ENCODE assay signal across 8 cellular contexts in the genomic region with DNA sequence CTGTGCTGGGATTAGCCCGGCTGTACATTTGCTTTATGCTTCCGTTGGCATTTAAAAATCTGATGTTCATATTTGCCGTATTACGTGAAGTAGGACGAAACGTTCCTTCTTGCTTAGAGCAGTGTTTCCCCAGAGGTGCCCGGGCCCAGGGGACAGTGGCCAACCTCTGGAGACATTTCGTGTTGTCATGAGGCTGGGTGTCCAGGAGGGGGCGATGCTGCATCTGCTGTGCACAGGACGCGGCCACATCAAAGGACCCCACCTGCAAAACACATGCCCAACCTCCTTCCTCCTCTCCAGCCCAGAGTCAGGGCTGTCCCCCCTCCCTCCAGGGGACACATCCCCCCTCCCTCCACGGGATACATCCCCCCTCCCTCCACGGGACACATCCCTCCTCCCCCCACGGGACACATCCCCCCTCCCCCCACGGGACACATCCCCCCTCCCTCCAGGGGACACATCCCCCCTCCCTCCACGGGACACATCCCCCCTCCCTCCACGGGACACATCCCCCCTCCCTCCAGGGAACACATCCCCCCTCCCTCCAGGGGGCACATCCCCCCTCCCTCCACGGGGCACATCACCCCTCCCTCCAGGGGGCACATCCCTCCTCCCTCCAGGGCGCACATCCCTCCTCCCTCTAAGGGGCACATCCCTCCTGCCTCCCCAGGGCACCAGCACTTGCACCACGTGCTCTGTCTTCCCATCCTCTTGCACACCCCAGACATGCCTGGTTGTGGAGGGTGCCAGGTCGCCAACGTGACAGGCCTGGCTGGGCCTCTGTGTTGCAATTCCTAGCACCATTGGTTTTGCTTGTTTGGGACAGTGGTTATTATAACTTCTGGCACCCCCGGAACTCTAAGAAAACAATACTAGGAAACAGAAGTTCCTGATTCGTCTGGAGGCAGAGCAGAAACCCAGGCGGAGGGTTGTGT. TPM values are rescaled to one million over a fixed set of nuclear protein-coding genes. Genes with fewer than 3 reads are reported as not detected.
A peak's percentile ranks its signal among the peaks of the same experiment; 100 is the strongest.
DNase-seq lines count a peak whose midpoint lies in the region; ATAC-seq, FAIRE-seq and TF ChIP-seq lines count a peak whose summit lies in the region.

No MANE protein-coding gene starts in this region.

- POLR2A ChIA-PET in HEK293T (lab: Yijun Ruan, JAX) (no interaction called here), HepG2 (lab: Yijun Ruan, JAX) (no interaction called here)

- no TSS peak for BruUV-seq in HepG2 (replicated peaks; lab: Mats Ljungman, UMichigan)

- CTCF ChIA-PET in HEK293T (lab: Yijun Ruan, JAX) (interaction anchor here (0.5 kb wide), 1 partner anchor 87 kb away, joined by 3 read pairs; no protein-coding TSS in a partner anchor), HepG2 (lab: Yijun Ruan, JAX; ENCODE audit: low intra/inter-chr PET ratio, low total read pairs) (interaction anchor here (0.7 to 1.7 kb wide), 3 partner anchors 87 to 409 kb away, joined by 4 to 12 read pairs (median 6); no protein-coding TSS in a partner anchor)

- H3K9me3 ChIP-seq in HepG2 (ENCODE audit: low read length): no peaks in the 10 kb centered on the region

- no peaks in the 10 kb centered on the region for H3K79me2 ChIP-seq in HepG2 (ENCODE audit: insufficient read depth, low read length)

- WGBS in HepG2 (ENCODE audit: low lambda C conversion rate): 15% methylated on average over 18 of the region's 25 CpGs

- ATAC-seq in HepG2 (peak; percentile 61), HG02571 (IDR thresholded peaks at IDR 0.05; ENCODE audit: unreplicated experiment) (no peak)

- no peaks in the 10 kb centered on the region for H3K36me3 ChIP-seq in HepG2 (replicated peaks in 1 of 2; ENCODE audit: control insufficient read depth in 1 of 2, insufficient read depth in 2 of 2, low read length in 2 of 2)

- H3K4me3 ChIP-seq in coronary artery: no peak overlapping the region
- H3K4me3 ChIP-seq in HepG2 (replicated peaks in 1 of 3; ENCODE audit: insufficient read depth in 1 of 3, low read depth in 2 of 3, low read length in 3 of 3): no peak overlapping the region

- in situ Hi-C loops in HepG2 (cut with HindIII; ENCODE audit: extremely low pct_ligation_motif_present, low pct_unique_long_range_greater_than_20kb): loop anchor here (5.0 kb wide), 1 partner anchor 85 kb away; no protein-coding TSS in a partner anchor

- no peak overlapping the region for H2AFZ ChIP-seq in HepG2 (ENCODE audit: low read length)

- TF ChIP-seq EP300 in HepG2 (IDR thresholded peaks at IDR 0.05; ENCODE audit: low read depth in 2 of 2, low read length in 2 of 2) (no peak), HepG2 (CRISPR knock-in tag; IDR thresholded peaks at IDR 0.05; ENCODE audit: borderline replicate concordance) (no peak)

- FAIRE-seq in HepG2 (lab: Jason Lieb, UNC): peak; percentile 79

- TF ChIP-seq POLR2A in HepG2 (IDR thresholded peaks at IDR 0.05; ENCODE audit: insufficient read depth in 1 of 2, low read depth in 2 of 2, low read length in 2 of 2): no peak

- TF ChIP-seq RAD21 in HepG2 (CRISPR knock-in tag; IDR thresholded peaks at IDR 0.05): peak; percentile 87

- H3K4me1 ChIP-seq in HepG2 (ENCODE audit: insufficient read depth, low read length): peaks cover 12% of the 10 kb centered on the region; the same call in 1 of the 2 replicates

- no peak overlapping the region for H3K9ac ChIP-seq in HepG2 (ENCODE audit: insufficient read depth, low read depth, low read length)

- intact Hi-C loops in HepG2 (cut with micrococcal nuclease; ENCODE audit: unreplicated experiment): loop anchor here (2.0 kb wide), 1 partner anchor 88 kb away; no protein-coding TSS in a partner anchor

- no peaks in the 10 kb centered on the region for H4K20me1 ChIP-seq in HepG2 (ENCODE audit: insufficient read depth, low read length)

- peaks cover 9 to 19% of the 10 kb centered on the region in 2 experiments; a peak in 4 of 5 replicates for H3K27me3 ChIP-seq in HepG2 (ENCODE audit: control insufficient read depth in 1 of 2, insufficient read depth in 2 of 2, low read length in 2 of 2)

- H3K4me2 ChIP-seq in HepG2 (ENCODE audit: low read depth, low read length): no peak overlapping the region

- H3K27ac ChIP-seq in coronary artery: peak overlapping the region; percentile 54 to 83
- H3K27ac ChIP-seq in HepG2 (ENCODE audit: extremely low read length, insufficient read depth, low read length): no peak overlapping the region

- DNase-seq in D341Med (ENCODE audit: low spot score) (peak; percentile 88), HEK293T (ENCODE audit: extremely low spot score) (peak; percentile 67), NCI-H2196 treated with DMSO at 0.1 percent for 48 hours (lab: John Stamatoyannopoulos, UW; ENCODE audit: unreplicated experiment) (peak; percentile 67), coronary artery (ENCODE audit: low spot score) (peak; percentile 91), HepG2 (ENCODE audit: low spot score) (peak; percentile 76)
- peak; percentile 92 for DNase-seq in activated CD4-positive, alpha-beta T cell treated with anti-CD3 and anti-CD28 coated beads for 48 hours
- peak; percentile 70 to 85 (median 73) for DNase-seq in stimulated activated CD4-positive, alpha-beta T cell treated with anti-CD3 and anti-CD28 coated beads, TNF-alpha, amount 100 ng/mL, for 24 hours (ENCODE audit: low read depth in 3 of 3)

- TF ChIP-seq CTCF in coronary artery (IDR thresholded peaks at IDR 0.05) (peak; percentile 67), HepG2 (CRISPR knock-in tag; IDR thresholded peaks at IDR 0.05) (peak; percentile 89)

TF ChIP-seq in HEK293T, 16 proteins besides CTCF, POLR2A, EP300 and RAD21:
- TF ChIP-seq NFRKB (IDR thresholded peaks at IDR 0.05): no peak
- no peak for TF ChIP-seq FOXK2 (IDR thresholded peaks at IDR 0.05)
- no peak for TF ChIP-seq HDGF (IDR thresholded peaks at IDR 0.05; ENCODE audit: borderline replicate concordance)
- no peak for TF ChIP-seq FOXM1 (IDR thresholded peaks at IDR 0.05; ENCODE audit: borderline replicate concordance)
- TF ChIP-seq LEF1 (IDR thresholded peaks at IDR 0.05; ENCODE audit: borderline replicate concordance): no peak

TF ChIP-seq in HepG2, 621 proteins besides CTCF, POLR2A, EP300 and RAD21 (continues in another document):
- TF ChIP-seq PTBP1 (IDR thresholded peaks at IDR 0.05; ENCODE audit: low read depth, low read length, poor library complexity, severe bottlenecking) (no peak), MAF1 (CRISPR knock-in tag; IDR thresholded peaks at IDR 0.05; ENCODE audit: borderline replicate concordance) (no peak), FOXK1 (CRISPR knock-in tag; IDR thresholded peaks at IDR 0.05; ENCODE audit: borderline replicate concordance, low read depth) (peak; percentile 35; the same call in 1 of the 2 replicates), TCF7 (IDR thresholded peaks at IDR 0.05; ENCODE audit: low read depth) (peak; percentile 94), MYC (CRISPR knock-in tag; IDR thresholded peaks at IDR 0.05; ENCODE audit: borderline replicate concordance) (peak; percentile 22; the same call in 1 of the 2 replicates)

RNA-seq across cellular contexts. Expression of gene GAS6, which starts 46.7 kb away (rescaled TPM):
- 0.09 and 0.11 TPM in 2 replicates for total RNA-seq in HepG2 (2016; rRNA removed; fragmentation: Illumina TruSeq; extraction: Trizol)
- total RNA-seq in HepG2 (2016; cell fraction: cytosol; rRNA removed; fragmentation: Illumina TruSeq; extraction: Trizol; ENCODE audit: low read depth): 0.09 TPM in 1 of 2 replicates, not detected in the other
- 0.09 TPM in 1 of 2 replicates, not detected in the other for total RNA-seq in HepG2 (2016; cell fraction: insoluble cytoplasmic fraction; rRNA removed; fragmentation: Illumina TruSeq; extraction: Trizol)
- total RNA-seq in HepG2 (2016; cell fraction: membrane; rRNA removed; fragmentation: Illumina TruSeq; extraction: Trizol): 0.19 and 0.21 TPM in 2 replicates
- 0.28 TPM in 1 of 2 replicates, not detected in the other for total RNA-seq in HepG2 (2016; cell fraction: nucleus; rRNA removed; fragmentation: Illumina TruSeq; extraction: Trizol)
- 0.21 and 0.24 TPM in 2 replicates for polyA plus RNA-seq in HepG2 (2011; rRNA removed)
- polyA plus RNA-seq in HepG2 (2011; cell fraction: cytosol; rRNA removed): 0.14 and 0.34 TPM in 2 replicates
- polyA plus RNA-seq in HepG2 (2011; cell fraction: nucleus; rRNA removed): 0.57 and 0.93 TPM in 2 replicates
- 0.13 and 0.23 TPM in 2 replicates for polyA plus RNA-seq in HepG2 (2012)
- 0.05 and 0.14 TPM in 2 replicates for polyA plus RNA-seq in HepG2 (2016; cell fraction: cytosol; fragmentation: Illumina TruSeq; extraction: Trizol; ENCODE audit: low read depth)
- 0.09 and 0.13 TPM in 2 replicates for polyA plus RNA-seq in HepG2 (2016; cell fraction: insoluble cytoplasmic fraction; fragmentation: Illumina TruSeq; extraction: Trizol; ENCODE audit: low read depth)
- 0.15 and 0.21 TPM in 2 replicates for polyA plus RNA-seq in HepG2 (2016; cell fraction: membrane; fragmentation: Illumina TruSeq; extraction: Trizol; ENCODE audit: low read depth)
- polyA plus RNA-seq in HepG2 (2016; cell fraction: nucleus; fragmentation: Illumina TruSeq; extraction: Trizol; ENCODE audit: insufficient read depth, low read depth): 0.52 and 0.59 TPM in 2 replicates
- 0.16 and 5.7 TPM in 2 replicates for polyA minus RNA-seq in HepG2 (2011; rRNA and poly(A)+ RNA removed; ENCODE audit: low replicate concordance)
- polyA minus RNA-seq in HepG2 (2011; cell fraction: cytosol; rRNA and poly(A)+ RNA removed): not detected in 2 replicates
- polyA minus RNA-seq in HepG2 (2011; cell fraction: nucleus; rRNA and poly(A)+ RNA removed): 0.13 TPM in 1 of 2 replicates, not detected in the other

RNA-seq across cellular contexts. Expression of gene TMEM255B, which starts 58.2 kb away (rescaled TPM):
- 0.03 TPM in 1 of 2 replicates, not detected in the other for total RNA-seq in HepG2 (2016; rRNA removed; fragmentation: Illumina TruSeq; extraction: Trizol)
- not detected in 2 replicates for total RNA-seq in HepG2 (2016; cell fraction: cytosol; rRNA removed; fragmentation: Illumina TruSeq; extraction: Trizol; ENCODE audit: low read depth)
- total RNA-seq in HepG2 (2016; cell fraction: insoluble cytoplasmic fraction; rRNA removed; fragmentation: Illumina TruSeq; extraction: Trizol): not detected in 2 replicates
- total RNA-seq in HepG2 (2016; cell fraction: membrane; rRNA removed; fragmentation: Illumina TruSeq; extraction: Trizol): not detected in 2 replicates
- total RNA-seq in HepG2 (2016; cell fraction: nucleus; rRNA removed; fragmentation: Illumina TruSeq; extraction: Trizol): not detected in 2 replicates
- polyA plus RNA-seq in HepG2 (2011; rRNA removed): 0.01 TPM in 1 of 2 replicates, not detected in the other
- polyA plus RNA-seq in HepG2 (2011; cell fraction: cytosol; rRNA removed): 0.01 and 0.12 TPM in 2 replicates
- polyA plus RNA-seq in HepG2 (2011; cell fraction: nucleus; rRNA removed): 0.02 and 0.03 TPM in 2 replicates
- polyA plus RNA-seq in HepG2 (2012): 0.11 TPM in 1 of 2 replicates, not detected in the other
- polyA plus RNA-seq in HepG2 (2016; cell fraction: cytosol; fragmentation: Illumina TruSeq; extraction: Trizol; ENCODE audit: low read depth): not detected in 2 replicates
- not detected in 2 replicates for polyA plus RNA-seq in HepG2 (2016; cell fraction: insoluble cytoplasmic fraction; fragmentation: Illumina TruSeq; extraction: Trizol; ENCODE audit: low read depth)
- polyA plus RNA-seq in HepG2 (2016; cell fraction: membrane; fragmentation: Illumina TruSeq; extraction: Trizol; ENCODE audit: low read depth): not detected in 2 replicates
- not detected in 2 replicates for polyA plus RNA-seq in HepG2 (2016; cell fraction: nucleus; fragmentation: Illumina TruSeq; extraction: Trizol; ENCODE audit: insufficient read depth, low read depth)
- polyA minus RNA-seq in HepG2 (2011; rRNA and poly(A)+ RNA removed; ENCODE audit: low replicate concordance): not detected in 2 replicates
- polyA minus RNA-seq in HepG2 (2011; cell fraction: cytosol; rRNA and poly(A)+ RNA removed): not detected in 2 replicates
- polyA minus RNA-seq in HepG2 (2011; cell fraction: nucleus; rRNA and poly(A)+ RNA removed): 0.12 and 0.13 TPM in 2 replicates
